8 cellular contexts compared by ENCODE assay signal in genomic region chr6:167795874-167796667, GRCh38. TPM values are rescaled to one million over a fixed set of nuclear protein-coding genes. Genes with fewer than 3 reads are reported as not detected.
A peak's percentile ranks its signal among the peaks of the same experiment; 100 is the strongest.
DNase-seq lines count a peak whose midpoint lies in the region; ATAC-seq and TF ChIP-seq lines count a peak whose summit lies in the region.

No MANE protein-coding gene starts in this region.

- H3F3A ChIP-seq in PC-3 (ENCODE audit: low read length, unreplicated experiment): no peaks in the 10 kb centered on the region

- BruUV-seq in PC-3 (replicated peaks; lab: Mats Ljungman, UMichigan): no TSS peak

- no peak overlapping the region for H2AFZ ChIP-seq in PC-3 (ENCODE audit: low read length)

- TF ChIP-seq CTCF in LNCaP clone FGC (IDR thresholded peaks at IDR 0.05; ENCODE audit: control insufficient read depth, extremely low read depth, insufficient read depth) (no peak), ascending aorta (IDR thresholded peaks at IDR 0.05) (no peak), PC-3 (conservative IDR thresholded peaks at IDR 0.05; ENCODE audit: low read depth, low read length) (no peak)

- H3K4me1 ChIP-seq in ascending aorta (peaks cover 0 to 6% of the 10 kb centered on the region in 2 donors), PC-3 (ENCODE audit: insufficient read depth, low read length) (no peaks in the 10 kb centered on the region; the same call in 1 of the 2 replicates)

- no peak overlapping the region for H3K4me2 ChIP-seq in PC-3 (ENCODE audit: low read length)

- peak; percentile 71 for DNase-seq in LNCaP clone FGC (ENCODE audit: low read depth)
- no peak for DNase-seq in ascending aorta (ENCODE audit: low spot score in 2 of 2)
- peak; percentile 71 to 72 for DNase-seq in left colon
- no peak for DNase-seq in NCI-H2171 treated with DMSO at 0.1 percent for 48 hours (lab: John Stamatoyannopoulos, UW)
- DNase-seq in SHP77 treated with DMSO at 0.1 percent for 48 hours (lab: John Stamatoyannopoulos, UW): no peak
- DNase-seq in PC-3: no peak

- intact Hi-C loops in ascending aorta (cut with DNase I): no loop called here
- intact Hi-C loops in left colon (cut with DNase I, micrococcal nuclease): no loop called here
- intact Hi-C loops in PC-3 (cut with micrococcal nuclease): no loop called here

- H3K79me2 ChIP-seq in PC-3 (ENCODE audit: low read length): no peaks in the 10 kb centered on the region

- no peaks in the 10 kb centered on the region for H3K9me3 ChIP-seq in ascending aorta
- H3K9me3 ChIP-seq in PC-3 (ENCODE audit: low read length): no peaks in the 10 kb centered on the region

- no peaks in the 10 kb centered on the region for H3K27me3 ChIP-seq in ascending aorta
- peaks cover 8% of the 10 kb centered on the region for H3K27me3 ChIP-seq in PC-3 (ENCODE audit: low read length)

- POLR2A ChIA-PET in PC-3 (lab: Charles Lee; ENCODE audit: unreplicated experiment): no interaction called here

- H3K9me2 ChIP-seq in PC-3 (replicated peaks; ENCODE audit: low read length): no peaks in the 10 kb centered on the region

- H3K27ac ChIP-seq in ascending aorta (no peak overlapping the region), skin epidermis (no peak overlapping the region), PC-3 (ENCODE audit: low read length) (no peak overlapping the region)

- H3K4me3 ChIP-seq in LNCaP clone FGC (ENCODE audit: low read depth, low read length) (no peak overlapping the region), ascending aorta (peak overlapping the region; percentile 50 to 51), skin epidermis (peak overlapping the region; percentile 2 to 28 (median 13)), PC-3 (ENCODE audit: low read length) (no peak overlapping the region)

- CTCF ChIA-PET in PC-3 (lab: Charles Lee): no interaction called here

- H4K20me1 ChIP-seq in PC-3 (ENCODE audit: low read length): no peaks in the 10 kb centered on the region

- no peak overlapping the region for H3K9ac ChIP-seq in PC-3 (ENCODE audit: low read length)

- ATAC-seq in left colon (peak; percentile 67), PC-3 (no peak; the same call in 1 of the 2 replicates), GM18873 (IDR thresholded peaks at IDR 0.05; ENCODE audit: low FRiP score, unreplicated experiment) (no peak)

- H3K36me3 ChIP-seq in ascending aorta (no peaks in the 10 kb centered on the region), PC-3 (ENCODE audit: low read depth, low read length) (no peaks in the 10 kb centered on the region)

RNA-seq across cellular contexts. Expression of gene AFDN, which starts 30.6 kb away (rescaled TPM):
- total RNA-seq in ascending aorta (102 TPM), left colon (100 to 1,000 TPM; 194 to 228 TPM), PC-3 (2014; rRNA removed) (37.1 and 71.8 TPM in 2 replicates)

Comparison
In these comparisons a context has a peak if more than half of its experiments do, and no peak if none do; other contexts are left out.
1. DNase-seq: peak in LNCaP clone FGC (single experiment) and left colon (2 of 2); none in ascending aorta (0 of 2), NCI-H2171 treated with DMSO at 0.1 percent for 48 hours (single experiment), SHP77 treated with DMSO at 0.1 percent for 48 hours (single experiment) and PC-3 (single experiment).
2. H3K4me3 ChIP-seq: peak in ascending aorta (2 of 2) and skin epidermis (7 of 7); none in LNCaP clone FGC (single experiment) and PC-3 (single experiment).